8 cellular contexts compared by ENCODE assay signal in genomic region chr10:109924100-109924499, GRCh38. TPM values are rescaled to one million over a fixed set of nuclear protein-coding genes. Genes with fewer than 3 reads are reported as not detected.
A peak's percentile ranks its signal among the peaks of the same experiment; 100 is the strongest.
DNase-seq lines count a peak whose midpoint lies in the region; ATAC-seq, FAIRE-seq and TF ChIP-seq lines count a peak whose summit lies in the region.

No MANE protein-coding gene starts in this region.

- ATAC-seq in pancreas = no peak

- peak overlapping the region; percentile 83 for H3K9ac ChIP-seq in OCI-LY1 (ENCODE audit: low read length)
- H3K9ac ChIP-seq in duodenal mucosa (ENCODE audit: low read depth in 1 of 2, low read length in 2 of 2) = peak overlapping the region; percentile 55 to 86

- no peak for TF ChIP-seq CTCF in OCI-LY1 (IDR thresholded peaks at IDR 0.05; ENCODE audit: low read length)
- TF ChIP-seq CTCF in pancreas (IDR thresholded peaks at IDR 0.05) = no peak

- H3K4me2 ChIP-seq in OCI-LY1 (ENCODE audit: low read length) = peak overlapping the region; percentile 97

- H3F3A ChIP-seq in OCI-LY1 (ENCODE audit: insufficient read depth, low read length) = peaks cover 5% of the 10 kb centered on the region; the same call in 1 of the 2 replicates

- no peaks in the 10 kb centered on the region for H3K9me3 ChIP-seq in CD8-positive, alpha-beta memory T cell (ENCODE audit: low read length)
- H3K9me3 ChIP-seq in OCI-LY1 (ENCODE audit: low read length) (no peaks in the 10 kb centered on the region), duodenal mucosa (ENCODE audit: control insufficient read depth in 1 of 2, low read length in 2 of 2) (no peaks in the 10 kb centered on the region), pancreas (no peaks in the 10 kb centered on the region)

- no peak overlapping the region for H2AFZ ChIP-seq in OCI-LY1 (ENCODE audit: low read length)

- H3K27me3 ChIP-seq in CD8-positive, alpha-beta memory T cell (ENCODE audit: insufficient read depth, low read length, poor library complexity, severe bottlenecking) = no peaks in the 10 kb centered on the region
- no peaks in the 10 kb centered on the region for H3K27me3 ChIP-seq in OCI-LY1 (ENCODE audit: insufficient read depth, low read length)
- H3K27me3 ChIP-seq in duodenal mucosa (ENCODE audit: control insufficient read depth in 1 of 2, insufficient read depth in 2 of 2, low read length in 2 of 2) = no peaks in the 10 kb centered on the region
- H3K27me3 ChIP-seq in pancreas = no peaks in the 10 kb centered on the region

- no peaks in the 10 kb centered on the region for H3K9me2 ChIP-seq in OCI-LY1 (ENCODE audit: low read depth, low read length)

- H3K36me3 Mint-ChIP-seq in CD8-positive, alpha-beta memory T cell = peaks cover 0 to 5% (median 0%) of the 10 kb centered on the region in 3 donors

- H3K79me2 ChIP-seq in OCI-LY1 (ENCODE audit: insufficient read depth, low read length) = peaks cover 32% of the 10 kb centered on the region

- intact Hi-C loops in pancreas (cut with DNase I) = no loop called here

- peak overlapping the region; percentile 58 to 95 (median 82) for H3K4me3 Mint-ChIP-seq in CD8-positive, alpha-beta memory T cell

- CTCF ChIA-PET in CD8-positive, alpha-beta memory T cell (lab: Charles Lee) = interaction anchor here (1.2 kb wide), 1 partner anchor 10 kb away, joined by 4 read pairs; no protein-coding TSS in a partner anchor

- WGBS in pancreas, 2 donors = 89 to 95% methylated on average over 7 of the region's 7 CpGs

- POLR2A ChIA-PET in CD8-positive, alpha-beta memory T cell (lab: Charles Lee) = no interaction called here

- DNase-seq in CD8-positive, alpha-beta memory T cell = no peak
- no peak for DNase-seq in pancreas
- no peak for DNase-seq in stimulated activated CD4-positive, alpha-beta T cell treated with anti-CD3 and anti-CD28 coated beads, Interleukin-2, amount 100 ng/mL, for 24 hours
- no peak for DNase-seq in stimulated activated CD4-positive, alpha-beta T cell treated with anti-CD3 and anti-CD28 coated beads, Interleukin-4, amount 100 ng/mL, for 1 hour
- no peak for DNase-seq in activated CD4-positive, CD25-positive, alpha-beta regulatory T cell (lab: John Stamatoyannopoulos, UW)
- DNase-seq in cerebellar cortex (ENCODE audit: low spot score) = no peak

- H3K4me1 ChIP-seq in CD8-positive, alpha-beta memory T cell (ENCODE audit: insufficient read depth, low read length) = peaks cover 44% of the 10 kb centered on the region
- peaks cover 32% of the 10 kb centered on the region for H3K4me1 ChIP-seq in OCI-LY1 (ENCODE audit: insufficient read depth, low read length, severe bottlenecking)
- peaks cover 22 to 28% of the 10 kb centered on the region in 2 donors for H3K4me1 ChIP-seq in duodenal mucosa (ENCODE audit: control insufficient read depth in 1 of 2, insufficient read depth in 2 of 2, low read length in 2 of 2)
- peaks cover 12 to 41% (median 30%) of the 10 kb centered on the region in 3 donors for H3K4me1 ChIP-seq in pancreas

- FAIRE-seq in pancreas (lab: Jason Lieb, UNC) = no peak

- H3K4me1 Mint-ChIP-seq in CD8-positive, alpha-beta memory T cell = peaks cover 47 to 52% (median 51%) of the 10 kb centered on the region in 3 donors

- peaks cover 0 to 1% of the 10 kb centered on the region in 2 donors for H3K27me3 Mint-ChIP-seq in CD8-positive, alpha-beta memory T cell

- no peaks in the 10 kb centered on the region for H3K9me3 Mint-ChIP-seq in CD8-positive, alpha-beta memory T cell

- H4K20me1 ChIP-seq in OCI-LY1 (ENCODE audit: insufficient read depth, low read length) = no peaks in the 10 kb centered on the region

- H3K36me3 ChIP-seq in CD8-positive, alpha-beta memory T cell (ENCODE audit: insufficient read depth, low read length) = no peaks in the 10 kb centered on the region
- H3K36me3 ChIP-seq in OCI-LY1 (ENCODE audit: insufficient read depth, low read length) (peaks cover 10% of the 10 kb centered on the region), duodenal mucosa (ENCODE audit: control insufficient read depth in 1 of 2, insufficient read depth in 2 of 2, low read length in 2 of 2) (no peaks in the 10 kb centered on the region), pancreas (no peaks in the 10 kb centered on the region)

- H3K4me3 ChIP-seq in CD8-positive, alpha-beta memory T cell (ENCODE audit: low read length) = peak overlapping the region; percentile 71
- H3K4me3 ChIP-seq in OCI-LY1 (ENCODE audit: low read depth, low read length, poor library complexity, severe bottlenecking) (peak overlapping the region; percentile 68), duodenal mucosa (ENCODE audit: low read depth in 1 of 2, low read length in 2 of 2) (peak overlapping the region; percentile 79 to 80), pancreas (peak overlapping the region in 1 of 4 donors; percentile 96)

- peak overlapping the region; percentile 63 for H3K27ac ChIP-seq in CD8-positive, alpha-beta memory T cell (ENCODE audit: low read depth, low read length)
- H3K27ac ChIP-seq in OCI-LY1 (ENCODE audit: low read depth, low read length, poor library complexity, severe bottlenecking) = no peak overlapping the region
- H3K27ac ChIP-seq in duodenal mucosa (ENCODE audit: low read depth, low read length) = no peak overlapping the region
- H3K27ac ChIP-seq in pancreas = peak overlapping the region in 3 of 4 donors; percentile 32 to 98 (median 45)

- peak overlapping the region; percentile 41 to 97 (median 82) for H3K27ac Mint-ChIP-seq in CD8-positive, alpha-beta memory T cell

RNA-seq across cellular contexts. Expression of gene XPNPEP1, which starts 0.8 kb away (rescaled TPM):
- 10 to 100 TPM; 50.2 to 56.1 TPM for total RNA-seq in CD8-positive, alpha-beta memory T cell
- 29.7 TPM for polyA plus RNA-seq in CD8-positive, alpha-beta memory T cell
- 100 to 1,000 TPM in 1 of 6 donors, 10 to 100 TPM in 5; 66.9 to 112 (median 83.3) TPM for total RNA-seq in pancreas
- 10 to 100 TPM; 34.1 to 69.3 TPM for polyA plus RNA-seq in pancreas

Comparison
In these comparisons a context has a peak if more than half of its experiments do, and no peak if none do; other contexts are left out.
1. H3K27ac ChIP-seq: peak in CD8-positive, alpha-beta memory T cell (single experiment) and pancreas (3 of 4); none in OCI-LY1 (single experiment) and duodenal mucosa (single experiment).